In genomic region chr2:29110916-29111315, GRCh38 we compare ENCODE assay signal across 12 cellular contexts. TPM values are rescaled to one million over a fixed set of nuclear protein-coding genes. Genes with fewer than 3 reads are reported as not detected.
A peak's percentile ranks its signal among the peaks of the same experiment; 100 is the strongest.
DNase-seq lines count a peak whose midpoint lies in the region; ATAC-seq and TF ChIP-seq lines count a peak whose summit lies in the region.
"Had no signal": no experiment of that assay in that cellular context is flagged by ENCODE, and none has a peak within 500 bp of the region (broad histone marks: within the 10 kb centered on the region; RNA-seq: fewer than 3 reads in every experiment).

No MANE protein-coding gene starts in this region.

- no peaks in the 10 kb centered on the region for H3K9me3 Mint-ChIP-seq in WTC11

- H2AFZ ChIP-seq in GM23248 (peak overlapping the region; percentile 37; the same call in 1 of the 2 replicates), MM.1S (ENCODE audit: low read length) (no peak overlapping the region), osteoblast (ENCODE audit: low read length) (no peak overlapping the region)

- H3K27me3 Mint-ChIP-seq in T-helper 17 cell = no peaks in the 10 kb centered on the region
- H3K27me3 Mint-ChIP-seq in WTC11 (ENCODE audit: low read depth) = peaks cover 38% of the 10 kb centered on the region

- POLR2A ChIA-PET in WTC11 (lab: Charles Lee) = no interaction called here

- ATAC-seq in activated CD4-positive, CD25-positive, alpha-beta regulatory T cell treated with anti-CD3 and anti-CD28 coated beads, Interleukin-2, amount 50 U/mL, for 24 hours = peak; percentile 49 to 57
- no peak for ATAC-seq in T-helper 17 cell
- ATAC-seq in WTC11 = no peak

- CTCF ChIA-PET in WTC11 (lab: Charles Lee) = no interaction called here

- no peak overlapping the region for H3K27ac Mint-ChIP-seq in T-helper 17 cell
- no peak overlapping the region for H3K27ac Mint-ChIP-seq in WTC11

- H3K9me3 ChIP-seq in GM23248 (ENCODE audit: low read depth) (no peaks in the 10 kb centered on the region), MM.1S (replicated peaks; ENCODE audit: insufficient read depth, low read length) (no peaks in the 10 kb centered on the region), osteoblast (ENCODE audit: low read depth, low read length) (no peaks in the 10 kb centered on the region), T-helper 17 cell (ENCODE audit: control insufficient read depth, low read length, poor library complexity, severe bottlenecking) (no peaks in the 10 kb centered on the region)
- H3K9me3 ChIP-seq: tibial nerve had no signal

- H4K20me1 ChIP-seq in GM23248 (ENCODE audit: insufficient read depth) (no peaks in the 10 kb centered on the region), MM.1S (ENCODE audit: insufficient read depth, low read length) (no peaks in the 10 kb centered on the region), osteoblast (ENCODE audit: insufficient read depth, low read length) (no peaks in the 10 kb centered on the region)

- H3K4me2 ChIP-seq in GM23248 (ENCODE audit: unreplicated experiment) (no peak overlapping the region), MM.1S (ENCODE audit: low read depth, low read length) (no peak overlapping the region), osteoblast (ENCODE audit: insufficient read depth, low read length) (no peak overlapping the region)

- no peak overlapping the region for H3K4me3 Mint-ChIP-seq in T-helper 17 cell
- H3K4me3 Mint-ChIP-seq in WTC11 = no peak overlapping the region

- H3K4me1 ChIP-seq in GM23248 (ENCODE audit: insufficient read depth) = peaks cover 31% of the 10 kb centered on the region
- peaks cover 11% of the 10 kb centered on the region for H3K4me1 ChIP-seq in MM.1S (ENCODE audit: low read length)
- H3K4me1 ChIP-seq in osteoblast (ENCODE audit: insufficient read depth, low read length) = peaks cover 43% of the 10 kb centered on the region

- peaks cover 8% of the 10 kb centered on the region for H3K4me1 Mint-ChIP-seq in T-helper 17 cell
- H3K4me1 Mint-ChIP-seq in WTC11 = peaks cover 3% of the 10 kb centered on the region; the same call in 1 of the 2 replicates

- 90 to 93% methylated on average over 2 of the region's 2 CpGs for WGBS in GM23248 (ENCODE audit: low coverage in 1 of 2, low lambda C conversion rate in 2 of 2, missing lambda C conversion rate in 2 of 2), 2 experiments

- H3K9ac ChIP-seq in GM23248 (peak overlapping the region; percentile 8; the same call in 1 of the 2 replicates), MM.1S (ENCODE audit: low read length) (no peak overlapping the region)

- DNase-seq in activated CD4-positive, CD25-positive, alpha-beta regulatory T cell treated with anti-CD3 and anti-CD28 coated beads, Interleukin-2, amount 50 U/mL, for 72 hours = no peak
- peak; percentile 60 for DNase-seq in GM23248
- DNase-seq in MM.1S = peak; percentile 11
- DNase-seq in osteoblast (ENCODE audit: insufficient read length, low spot score, missing footprints) = no peak
- no peak for DNase-seq in NCI-H187 treated with DMSO at 0.1 percent for 48 hours (lab: John Stamatoyannopoulos, UW)
- DNase-seq in T-helper 17 cell = no peak
- DNase-seq in WTC11 (ENCODE audit: low spot score) = no peak
- DNase-seq: cortex of kidney, NCI-H1694 treated with DMSO at 0.1 percent for 48 hours had no signal

- H3K27me3 ChIP-seq in GM23248 (replicated peaks; ENCODE audit: insufficient read depth) (no peaks in the 10 kb centered on the region), MM.1S (replicated peaks; ENCODE audit: insufficient read depth, low read length) (no peaks in the 10 kb centered on the region), osteoblast (ENCODE audit: insufficient read depth, low read length) (no peaks in the 10 kb centered on the region)
- H3K27me3 ChIP-seq: tibial nerve had no signal

- TF ChIP-seq CTCF in MM.1S (IDR thresholded peaks at IDR 0.05; ENCODE audit: low read length) (no peak), osteoblast (IDR thresholded peaks at IDR 0.05; ENCODE audit: extremely low read depth, low read depth, low read length) (no peak), WTC11 (IDR thresholded peaks at IDR 0.05) (no peak)

- H3K9me2 ChIP-seq in GM23248 (ENCODE audit: insufficient read depth) = no peaks in the 10 kb centered on the region
- H3K9me2 ChIP-seq in MM.1S (replicated peaks; ENCODE audit: insufficient read depth, low read length) = no peaks in the 10 kb centered on the region

- H3K4me3 ChIP-seq in GM23248 (no peak overlapping the region), MM.1S (ENCODE audit: low read length) (no peak overlapping the region), osteoblast (ENCODE audit: insufficient read depth, low read length) (no peak overlapping the region)
- H3K4me3 ChIP-seq: tibial nerve had no signal

- H3K36me3 Mint-ChIP-seq in T-helper 17 cell (ENCODE audit: low read depth) = no peaks in the 10 kb centered on the region
- H3K36me3 Mint-ChIP-seq in WTC11 = no peaks in the 10 kb centered on the region; the same call in 1 of the 2 replicates

- no peaks in the 10 kb centered on the region for H3K36me3 ChIP-seq in GM23248 (ENCODE audit: low read depth)
- H3K36me3 ChIP-seq in MM.1S (replicated peaks; ENCODE audit: insufficient read depth, low read length) = no peaks in the 10 kb centered on the region
- H3K36me3 ChIP-seq in osteoblast (ENCODE audit: insufficient read depth, low read length) = no peaks in the 10 kb centered on the region
- H3K36me3 ChIP-seq: tibial nerve had no signal

- H3K27ac ChIP-seq in GM23248 (no peak overlapping the region), MM.1S (ENCODE audit: low read length) (no peak overlapping the region), osteoblast (ENCODE audit: low read depth, low read length) (peak overlapping the region; percentile 20)

- H3K79me2 ChIP-seq in GM23248 (ENCODE audit: insufficient read depth) = no peaks in the 10 kb centered on the region
- no peaks in the 10 kb centered on the region for H3K79me2 ChIP-seq in MM.1S (ENCODE audit: low read length)
- H3K79me2 ChIP-seq in osteoblast (ENCODE audit: insufficient read depth, low read length) = peaks cover 1% of the 10 kb centered on the region

- in situ Hi-C loops in GM23248 (cut with MboI) = no loop called here

- peaks cover 20% of the 10 kb centered on the region for H3F3A ChIP-seq in GM23248 (ENCODE audit: insufficient read depth)
- peaks cover under 1% of the 10 kb centered on the region; the same call in 1 of the 2 replicates for H3F3A ChIP-seq in MM.1S (ENCODE audit: insufficient read depth, low read length)

TF ChIP-seq in WTC11, 78 proteins besides CTCF, POLR2A, EP300 and RAD21 (continues in another document):
- TF ChIP-seq, protein P1, sequence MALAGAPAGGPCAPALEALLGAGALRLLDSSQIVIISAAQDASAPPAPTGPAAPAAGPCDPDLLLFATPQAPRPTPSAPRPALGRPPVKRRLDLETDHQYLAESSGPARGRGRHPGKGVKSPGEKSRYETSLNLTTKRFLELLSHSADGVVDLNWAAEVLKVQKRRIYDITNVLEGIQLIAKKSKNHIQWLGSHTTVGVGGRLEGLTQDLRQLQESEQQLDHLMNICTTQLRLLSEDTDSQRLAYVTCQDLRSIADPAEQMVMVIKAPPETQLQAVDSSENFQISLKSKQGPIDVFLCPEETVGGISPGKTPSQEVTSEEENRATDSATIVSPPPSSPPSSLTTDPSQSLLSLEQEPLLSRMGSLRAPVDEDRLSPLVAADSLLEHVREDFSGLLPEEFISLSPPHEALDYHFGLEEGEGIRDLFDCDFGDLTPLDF (CRISPR knock-in tag; IDR thresholded peaks at IDR 0.05) = no peak
- TF ChIP-seq, protein P2, sequence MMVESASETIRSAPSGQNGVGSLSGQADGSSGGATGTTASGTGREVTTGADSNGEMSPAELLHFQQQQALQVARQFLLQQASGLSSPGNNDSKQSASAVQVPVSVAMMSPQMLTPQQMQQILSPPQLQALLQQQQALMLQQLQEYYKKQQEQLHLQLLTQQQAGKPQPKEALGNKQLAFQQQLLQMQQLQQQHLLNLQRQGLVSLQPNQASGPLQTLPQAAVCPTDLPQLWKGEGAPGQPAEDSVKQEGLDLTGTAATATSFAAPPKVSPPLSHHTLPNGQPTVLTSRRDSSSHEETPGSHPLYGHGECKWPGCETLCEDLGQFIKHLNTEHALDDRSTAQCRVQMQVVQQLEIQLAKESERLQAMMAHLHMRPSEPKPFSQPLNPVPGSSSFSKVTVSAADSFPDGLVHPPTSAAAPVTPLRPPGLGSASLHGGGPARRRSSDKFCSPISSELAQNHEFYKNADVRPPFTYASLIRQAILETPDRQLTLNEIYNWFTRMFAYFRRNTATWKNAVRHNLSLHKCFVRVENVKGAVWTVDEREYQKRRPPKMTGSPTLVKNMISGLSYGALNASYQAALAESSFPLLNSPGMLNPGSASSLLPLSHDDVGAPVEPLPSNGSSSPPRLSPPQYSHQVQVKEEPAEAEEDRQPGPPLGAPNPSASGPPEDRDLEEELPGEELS (CRISPR knock-in tag; IDR thresholded peaks at IDR 0.05) = no peak
- TF ChIP-seq, protein P3, sequence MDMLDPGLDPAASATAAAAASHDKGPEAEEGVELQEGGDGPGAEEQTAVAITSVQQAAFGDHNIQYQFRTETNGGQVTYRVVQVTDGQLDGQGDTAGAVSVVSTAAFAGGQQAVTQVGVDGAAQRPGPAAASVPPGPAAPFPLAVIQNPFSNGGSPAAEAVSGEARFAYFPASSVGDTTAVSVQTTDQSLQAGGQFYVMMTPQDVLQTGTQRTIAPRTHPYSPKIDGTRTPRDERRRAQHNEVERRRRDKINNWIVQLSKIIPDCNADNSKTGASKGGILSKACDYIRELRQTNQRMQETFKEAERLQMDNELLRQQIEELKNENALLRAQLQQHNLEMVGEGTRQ (CRISPR knock-in tag; IDR thresholded peaks at IDR 0.05) = no peak
- no peak for TF ChIP-seq ZNF232 (CRISPR knock-in tag; IDR thresholded peaks at IDR 0.05)
- TF ChIP-seq, protein P4, sequence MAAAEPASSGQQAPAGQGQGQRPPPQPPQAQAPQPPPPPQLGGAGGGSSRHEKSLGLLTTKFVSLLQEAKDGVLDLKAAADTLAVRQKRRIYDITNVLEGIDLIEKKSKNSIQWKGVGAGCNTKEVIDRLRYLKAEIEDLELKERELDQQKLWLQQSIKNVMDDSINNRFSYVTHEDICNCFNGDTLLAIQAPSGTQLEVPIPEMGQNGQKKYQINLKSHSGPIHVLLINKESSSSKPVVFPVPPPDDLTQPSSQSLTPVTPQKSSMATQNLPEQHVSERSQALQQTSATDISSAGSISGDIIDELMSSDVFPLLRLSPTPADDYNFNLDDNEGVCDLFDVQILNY (CRISPR knock-in tag; IDR thresholded peaks at IDR 0.05) = no peak
- no peak for TF ChIP-seq MXD4 (CRISPR knock-in tag; IDR thresholded peaks at IDR 0.05; ENCODE audit: borderline replicate concordance)
- no peak for TF ChIP-seq ZNF219 (CRISPR knock-in tag; IDR thresholded peaks at IDR 0.05; ENCODE audit: borderline replicate concordance)
- TF ChIP-seq ZNF121 (CRISPR knock-in tag; IDR thresholded peaks at IDR 0.05) = no peak

RNA-seq across cellular contexts. Expression of gene CLIP4, which starts 4.3 kb away (rescaled TPM):
- 51.2 and 55.2 TPM in 2 replicates for total RNA-seq in GM23248 (2014; rRNA removed; shearing (Covaris generic))
- 33.3 and 35.3 TPM in 2 replicates for polyA plus RNA-seq in GM23248 (2016; fragmentation: Nextera tagmentation; extraction: Ambion mirVana)
- 124 and 136 TPM in 2 replicates for total RNA-seq in osteoblast
- total RNA-seq in T-helper 17 cell = 10 to 100 TPM; 36.8 to 41.6 TPM
- 0.21 to 0.62 TPM (median 0.39 TPM) in 3 replicates for total RNA-seq in WTC11 (2021)

RNA-seq across cellular contexts. Expression of gene PCARE, which starts 36.6 kb away (rescaled TPM):
- total RNA-seq in GM23248 (2014; rRNA removed; shearing (Covaris generic)) = not detected in 2 replicates
- polyA plus RNA-seq in GM23248 (2016; fragmentation: Nextera tagmentation; extraction: Ambion mirVana) = not detected in 2 replicates
- total RNA-seq in osteoblast (not detected in 2 replicates), T-helper 17 cell (not detected), WTC11 (2021) (not detected in 3 replicates)
- total RNA-seq: A673 had no signal

Comparison
In these comparisons a context has a peak if more than half of its experiments do, and no peak if none do; other contexts are left out.
1. ATAC-seq: peak in activated CD4-positive, CD25-positive, alpha-beta regulatory T cell treated with anti-CD3 and anti-CD28 coated beads, Interleukin-2, amount 50 U/mL, for 24 hours (2 of 2); none in T-helper 17 cell (single experiment) and WTC11 (single experiment).
2. DNase-seq: peak in GM23248 (single experiment) and MM.1S (single experiment); none in activated CD4-positive, CD25-positive, alpha-beta regulatory T cell treated with anti-CD3 and anti-CD28 coated beads, Interleukin-2, amount 50 U/mL, for 72 hours (single experiment), osteoblast (single experiment), NCI-H187 treated with DMSO at 0.1 percent for 48 hours (single experiment), T-helper 17 cell (0 of 3) and WTC11 (single experiment).
3. RNA of gene CLIP4, which starts 4.3 kb away (total RNA-seq): 124 to 136 TPM in osteoblast, 51.2 to 55.2 TPM in GM23248 and 36.8 to 41.6 TPM in T-helper 17 cell; 0.21 to 0.62 TPM in WTC11; every median in the first group is over 10 times any median in the second.